In the genomic region with DNA sequence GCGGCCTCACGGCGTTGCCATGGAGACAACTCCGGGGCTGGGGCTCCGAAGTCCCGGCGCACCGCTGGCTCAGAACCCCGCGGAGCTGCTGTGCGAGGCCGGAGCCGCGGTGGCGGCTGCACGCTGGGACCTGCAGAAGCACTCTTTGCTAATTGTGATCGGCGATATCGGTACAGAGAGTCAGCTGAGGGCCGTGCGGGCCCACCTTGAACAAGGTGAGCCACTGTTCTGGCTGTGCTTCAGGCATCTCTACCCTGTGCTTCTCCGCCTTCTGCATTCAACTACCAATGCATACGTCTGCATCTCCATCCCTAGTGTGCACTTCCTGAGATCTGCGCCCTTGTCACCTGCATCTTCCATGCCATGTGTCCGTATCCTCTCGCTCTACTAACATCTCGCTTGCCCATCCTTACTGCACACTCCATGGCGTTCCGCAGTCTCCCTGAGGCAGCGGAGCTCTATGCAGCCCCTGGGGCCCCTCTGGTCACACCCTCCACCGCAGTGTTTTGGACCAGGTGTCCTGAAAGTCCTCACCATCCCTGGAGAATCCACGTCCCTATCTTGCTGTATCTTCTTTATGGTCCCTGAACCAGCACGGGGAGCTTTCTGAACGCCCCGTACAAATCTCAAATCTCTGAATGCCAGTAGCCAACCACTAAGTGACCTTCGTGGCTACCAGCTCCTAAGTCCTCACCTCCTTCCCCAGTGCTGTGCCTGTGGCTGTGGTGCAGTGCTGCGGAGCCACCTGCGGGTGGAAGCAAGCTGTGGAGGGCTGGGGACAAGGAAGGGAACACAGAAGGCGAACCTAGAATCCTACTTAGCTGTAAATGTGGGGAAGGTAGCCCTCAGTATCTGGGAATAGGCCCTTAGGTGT, we compare ENCODE assay signal across 8 cellular contexts. TPM values are rescaled to one million over a fixed set of nuclear protein-coding genes. Genes with fewer than 3 reads are reported as not detected.
A peak's percentile ranks its signal among the peaks of the same experiment; 100 is the strongest.
DNase-seq lines count a peak whose midpoint lies in the region; ATAC-seq, FAIRE-seq and TF ChIP-seq lines count a peak whose summit lies in the region.

No MANE protein-coding gene starts in this region.

- no peaks in the 10 kb centered on the region for H3K27me3 Mint-ChIP-seq in activated naive CD8-positive, alpha-beta T cell

- no peak for FAIRE-seq in keratinocyte (lab: Jason Lieb, UNC)

- peaks cover 13% of the 10 kb centered on the region for H3K27me3 ChIP-seq in keratinocyte (ENCODE audit: control insufficient read depth, extremely low read depth, insufficient read depth, low read length)

- no peaks in the 10 kb centered on the region for H3K9me3 Mint-ChIP-seq in activated naive CD8-positive, alpha-beta T cell (ENCODE audit: low read depth)
- H3K9me3 Mint-ChIP-seq in stimulated activated effector memory CD8-positive, alpha-beta T cell treated with anti-CD3 and anti-CD28 coated beads, Interleukin-12 subunit alpha, Interleukin-12 subunit beta, amount 100 ng/mL, for 72 hours, result no peaks in the 10 kb centered on the region

- no peak for DNase-seq in AG09319 (ENCODE audit: extremely low read depth, low read depth)
- DNase-seq in NCI-H2227 treated with DMSO at 0.1 percent for 48 hours (lab: John Stamatoyannopoulos, UW), result peak; percentile 78
- DNase-seq in keratinocyte (ENCODE audit: low read depth, low spot score), result no peak
- DNase-seq in stimulated activated effector memory CD8-positive, alpha-beta T cell treated with anti-CD3 and anti-CD28 coated beads, Interleukin-12 subunit alpha, Interleukin-12 subunit beta, amount 100 ng/mL, for 72 hours (ENCODE audit: low spot score in 2 of 2), result peak in 1 of 2 donors; percentile 58

- no peaks in the 10 kb centered on the region for H3K9me1 ChIP-seq in keratinocyte (ENCODE audit: control insufficient read depth, extremely low read depth, insufficient read depth, low read length)

- H3K79me2 ChIP-seq in keratinocyte (ENCODE audit: control insufficient read depth, insufficient read depth, low read length), result no peaks in the 10 kb centered on the region

- peak overlapping the region; percentile 25 for H3K9ac ChIP-seq in keratinocyte (ENCODE audit: control insufficient read depth, extremely low read depth, insufficient read depth, low read length)

- H3K4me1 Mint-ChIP-seq in activated naive CD8-positive, alpha-beta T cell (ENCODE audit: low read depth), result peaks cover 37% of the 10 kb centered on the region
- peaks cover 37% of the 10 kb centered on the region for H3K4me1 Mint-ChIP-seq in stimulated activated effector memory CD8-positive, alpha-beta T cell treated with anti-CD3 and anti-CD28 coated beads, Interleukin-12 subunit alpha, Interleukin-12 subunit beta, amount 100 ng/mL, for 72 hours

- peak overlapping the region; percentile 96 for H3K4me2 ChIP-seq in keratinocyte (ENCODE audit: control insufficient read depth, extremely low read depth, insufficient read depth, low read depth, low read length)

- H2AFZ ChIP-seq in keratinocyte (ENCODE audit: control insufficient read depth, low read length), result peak overlapping the region; percentile 80

- H3K4me3 Mint-ChIP-seq in activated naive CD8-positive, alpha-beta T cell, result peak overlapping the region; percentile 93
- peak overlapping the region; percentile 90 for H3K4me3 Mint-ChIP-seq in stimulated activated effector memory CD8-positive, alpha-beta T cell treated with anti-CD3 and anti-CD28 coated beads, Interleukin-12 subunit alpha, Interleukin-12 subunit beta, amount 100 ng/mL, for 72 hours

- dilution Hi-C loops in keratinocyte (cut with MboI; ENCODE audit: extremely low pct_ligation_motif_present, low sequenced_read_pairs), result no loop called here

- no peak overlapping the region for H3K27ac ChIP-seq in keratinocyte (ENCODE audit: control insufficient read depth, insufficient read depth, low read length)

- H4K20me1 ChIP-seq in keratinocyte (ENCODE audit: control insufficient read depth, extremely low read depth, insufficient read depth, low read length), result no peaks in the 10 kb centered on the region

- peak; percentile 24 for TF ChIP-seq CTCF in AG09319 (IDR thresholded peaks at IDR 0.05; ENCODE audit: low read depth, low read length)
- no peak for TF ChIP-seq CTCF in GM12875 (IDR thresholded peaks at IDR 0.05; ENCODE audit: borderline replicate concordance, insufficient read depth, low read depth, low read length)
- TF ChIP-seq CTCF in keratinocyte (optimal IDR thresholded peaks at IDR 0.05 in 1 of 3, IDR thresholded peaks at IDR 0.05 in 1 of 3, conservative IDR thresholded peaks at IDR 0.05 in 1 of 3; ENCODE audit: extremely low read depth in 1 of 3, insufficient read depth in 2 of 3, low read length in 3 of 3), result peak in 1 of 3 experiments; percentile 40

- H3K4me3 ChIP-seq in GM12875 (ENCODE audit: low read depth, low read length) (peak overlapping the region; percentile 49), keratinocyte (ENCODE audit: control insufficient read depth in 2 of 3, extremely low read depth in 1 of 3, insufficient read depth in 2 of 3, low read depth in 1 of 3, low read length in 3 of 3) (peak overlapping the region; percentile 52 to 77 (median 63))

- ATAC-seq in stimulated activated effector memory CD8-positive, alpha-beta T cell treated with anti-CD3 and anti-CD28 coated beads, Interleukin-12 subunit alpha, Interleukin-12 subunit beta, amount 100 ng/mL, for 72 hours, result no peak
- ATAC-seq in GM21619 (IDR thresholded peaks at IDR 0.05; ENCODE audit: unreplicated experiment) (no peak), HG03045 (IDR thresholded peaks at IDR 0.05; ENCODE audit: unreplicated experiment) (no peak)

- H3K9me3 ChIP-seq in keratinocyte (ENCODE audit: control insufficient read depth, low read depth, low read length), result no peaks in the 10 kb centered on the region

- no peaks in the 10 kb centered on the region for H3K36me3 ChIP-seq in keratinocyte (ENCODE audit: control insufficient read depth in 2 of 2, extremely low read depth in 1 of 2, insufficient read depth in 2 of 2, low read length in 2 of 2)

- no peak overlapping the region for H3K27ac Mint-ChIP-seq in activated naive CD8-positive, alpha-beta T cell
- peak overlapping the region; percentile 95 for H3K27ac Mint-ChIP-seq in stimulated activated effector memory CD8-positive, alpha-beta T cell treated with anti-CD3 and anti-CD28 coated beads, Interleukin-12 subunit alpha, Interleukin-12 subunit beta, amount 100 ng/mL, for 72 hours

- H3K36me3 Mint-ChIP-seq in activated naive CD8-positive, alpha-beta T cell, result no peaks in the 10 kb centered on the region
- H3K36me3 Mint-ChIP-seq in stimulated activated effector memory CD8-positive, alpha-beta T cell treated with anti-CD3 and anti-CD28 coated beads, Interleukin-12 subunit alpha, Interleukin-12 subunit beta, amount 100 ng/mL, for 72 hours, result peaks cover 20% of the 10 kb centered on the region

- peaks cover 11% of the 10 kb centered on the region for H3K4me1 ChIP-seq in keratinocyte (ENCODE audit: control insufficient read depth, extremely low read depth, insufficient read depth, low read length)

RNA-seq across cellular contexts. Expression of gene MAP1A, which starts 6.2 kb away (rescaled TPM):
- polyA plus RNA-seq in keratinocyte, result 0.13 to 0.18 TPM (median 0.14 TPM) in 3 replicates
- 0.06 TPM for polyA plus RNA-seq in keratinocyte (2011; ENCODE audit: low read depth)
- polyA plus RNA-seq in keratinocyte (2011; cell fraction: cytosol; rRNA removed), result 0.16 and 0.23 TPM in 2 replicates
- polyA plus RNA-seq in keratinocyte (2011; cell fraction: nucleus; rRNA removed), result 0.56 and 1.0 TPM in 2 replicates
- polyA plus RNA-seq in keratinocyte (2012; ENCODE audit: low replicate concordance), result 0.17 and 0.19 TPM in 2 replicates
- polyA minus RNA-seq in keratinocyte, result 0.42 to 1.5 TPM (median 0.76 TPM) in 3 replicates
- 0.38 TPM for polyA minus RNA-seq in keratinocyte (2011; cell fraction: cytosol; rRNA and poly(A)+ RNA removed)
- polyA minus RNA-seq in keratinocyte (2011; cell fraction: nucleus; rRNA and poly(A)+ RNA removed), result 0.95 and 2.1 TPM in 2 replicates

RNA-seq across cellular contexts. Expression of gene TP53BP1, which starts 18.3 kb away (rescaled TPM):
- polyA plus RNA-seq in keratinocyte, result 26.2 to 36.7 TPM (median 30.7 TPM) in 3 replicates
- 12.6 TPM for polyA plus RNA-seq in keratinocyte (2011; ENCODE audit: low read depth)
- 16.0 and 20.9 TPM in 2 replicates for polyA plus RNA-seq in keratinocyte (2011; cell fraction: cytosol; rRNA removed)
- polyA plus RNA-seq in keratinocyte (2011; cell fraction: nucleus; rRNA removed), result 68.7 and 71.0 TPM in 2 replicates
- 11.1 and 18.4 TPM in 2 replicates for polyA plus RNA-seq in keratinocyte (2012; ENCODE audit: low replicate concordance)
- polyA minus RNA-seq in keratinocyte, result 43.9 to 57.9 TPM (median 48.9 TPM) in 3 replicates
- 16.9 TPM for polyA minus RNA-seq in keratinocyte (2011; cell fraction: cytosol; rRNA and poly(A)+ RNA removed)
- 47.1 and 88.3 TPM in 2 replicates for polyA minus RNA-seq in keratinocyte (2011; cell fraction: nucleus; rRNA and poly(A)+ RNA removed)
